Comparison of ENCODE assay signal across 1 cellular context in genomic region chr19:53103903-53104203, GRCh38.
TF ChIP-seq lines count a peak whose summit lies in the region.

No MANE protein-coding gene starts in this region.

TF ChIP-seq in GM12878, 131 proteins besides CTCF, POLR2A, EP300 and RAD21:
- TF ChIP-seq MYC (IDR thresholded peaks at IDR 0.05; ENCODE audit: insufficient read depth, insufficient read length, insufficient replicate concordance, low read length, severe bottlenecking): no peak
- TF ChIP-seq RELA (IDR thresholded peaks at IDR 0.05; ENCODE audit: borderline replicate concordance, partially characterized antibody): no peak
- no peak for TF ChIP-seq DPF2 (IDR thresholded peaks at IDR 0.05)
- no peak for TF ChIP-seq PML (IDR thresholded peaks at IDR 0.05; ENCODE audit: low read length)
- TF ChIP-seq BRCA1 (IDR thresholded peaks at IDR 0.05; ENCODE audit: low read depth, low read length): no peak
- TF ChIP-seq ZNF217 (IDR thresholded peaks at IDR 0.05): no peak
- no peak for TF ChIP-seq CREM (IDR thresholded peaks at IDR 0.05; ENCODE audit: low read depth)
